12 cellular contexts compared by ENCODE assay signal in genomic region chr10:88987243-88987726, GRCh38. TPM values are rescaled to one million over a fixed set of nuclear protein-coding genes. Genes with fewer than 3 reads are reported as not detected.
DNase-seq lines count a peak whose midpoint lies in the region; ATAC-seq lines count a peak whose summit lies in the region.
"Had no signal": no experiment of that assay in that cellular context is flagged by ENCODE, and none has a peak within 500 bp of the region (broad histone marks: within the 10 kb centered on the region; RNA-seq: fewer than 3 reads in every experiment).

No MANE protein-coding gene starts in this region.

- CTCF ChIA-PET in activated CD4-positive, alpha-beta T cell treated with anti-CD3 and anti-CD28 coated beads for 36 hours (lab: Charles Lee): interaction anchor here (0.5 to 2.0 kb wide), 22 partner anchors 8 to 1484 kb away, joined by 3 to 10 read pairs (median 4); no protein-coding TSS in a partner anchor
- CTCF ChIA-PET in activated CD4-positive, alpha-beta memory T cell treated with anti-CD3 and anti-CD28 coated beads, Interleukin-2, amount 10 ng/mL, durations not matched to agents 7 days and 5 days (lab: Charles Lee): interaction anchor here (0.8 to 2.0 kb wide), 12 partner anchors 9 to 598 kb away, joined by 3 to 17 read pairs (median 3); no protein-coding TSS in a partner anchor

- H3K27ac Mint-ChIP-seq in activated CD4-positive, alpha-beta T cell treated with anti-CD3 and anti-CD28 coated beads for 36 hours: peak overlapping the region; percentile 48
- H3K27ac Mint-ChIP-seq in activated CD4-positive, alpha-beta memory T cell treated with anti-CD3 and anti-CD28 coated beads, Interleukin-2, amount 10 ng/mL, durations not matched to agents 7 days and 5 days: peak overlapping the region; percentile 83
- peak overlapping the region; percentile 100 for H3K27ac Mint-ChIP-seq in natural killer cell treated with Interleukin-12 subunit alpha and Interleukin-12 subunit beta and Interleukin-15 and Interleukin-18, amount 100 ng/mL, for 72 hours
- H3K27ac Mint-ChIP-seq: H9 had no signal

- peak; percentile 45 for DNase-seq in activated CD4-positive, alpha-beta T cell treated with anti-CD3 and anti-CD28 coated beads for 36 hours
- no peak for DNase-seq in activated CD4-positive, alpha-beta T cell treated with anti-CD3 and anti-CD28 coated beads for 4 hours
- peak; percentile 52 for DNase-seq in activated CD4-positive, alpha-beta memory T cell treated with anti-CD3 and anti-CD28 coated beads, Interleukin-2, amount 10 ng/mL, durations not matched to agents 7 days and 5 days
- DNase-seq in natural killer cell treated with Interleukin-12 subunit alpha and Interleukin-12 subunit beta and Interleukin-15 and Interleukin-18, amount 100 ng/mL, for 72 hours (ENCODE audit: low spot score): no peak
- DNase-seq: aorta, H9, NCI-H226 had no signal

- POLR2A ChIA-PET in activated CD4-positive, alpha-beta T cell treated with anti-CD3 and anti-CD28 coated beads for 36 hours (lab: Charles Lee): interaction anchor here (0.9 to 1.3 kb wide), 3 partner anchors 16 to 221 kb away, joined by 3 to 5 read pairs (median 3); no protein-coding TSS in a partner anchor
- POLR2A ChIA-PET in activated CD4-positive, alpha-beta memory T cell treated with anti-CD3 and anti-CD28 coated beads, Interleukin-2, amount 10 ng/mL, durations not matched to agents 7 days and 5 days (lab: Charles Lee): interaction anchor here (0.7 to 1.6 kb wide), 10 partner anchors 9 to 107 kb away, joined by 3 to 15 read pairs (median 4); partner anchors contain the start of gene STAMBPL1

- intact Hi-C loops in activated CD4-positive, alpha-beta T cell treated with anti-CD3 and anti-CD28 coated beads for 36 hours (cut with DNase I, micrococcal nuclease): loop anchor here in 1 of 2 experiments (1.0 to 2.0 kb wide), 2 partner anchors 16 to 52 kb away; no protein-coding TSS in a partner anchor

- H3K4me3 Mint-ChIP-seq in activated CD4-positive, alpha-beta T cell treated with anti-CD3 and anti-CD28 coated beads for 36 hours: no peak overlapping the region
- no peak overlapping the region for H3K4me3 Mint-ChIP-seq in activated CD4-positive, alpha-beta memory T cell treated with anti-CD3 and anti-CD28 coated beads, Interleukin-2, amount 10 ng/mL, durations not matched to agents 7 days and 5 days
- peak overlapping the region; percentile 46 for H3K4me3 Mint-ChIP-seq in natural killer cell treated with Interleukin-12 subunit alpha and Interleukin-12 subunit beta and Interleukin-15 and Interleukin-18, amount 100 ng/mL, for 72 hours

- peaks cover 13% of the 10 kb centered on the region for H3K36me3 Mint-ChIP-seq in activated CD4-positive, alpha-beta T cell treated with anti-CD3 and anti-CD28 coated beads for 36 hours (ENCODE audit: low read depth)
- H3K36me3 Mint-ChIP-seq in activated CD4-positive, alpha-beta memory T cell treated with anti-CD3 and anti-CD28 coated beads, Interleukin-2, amount 10 ng/mL, durations not matched to agents 7 days and 5 days (ENCODE audit: low read depth): peaks cover 47% of the 10 kb centered on the region
- peaks cover 14% of the 10 kb centered on the region for H3K36me3 Mint-ChIP-seq in natural killer cell treated with Interleukin-12 subunit alpha and Interleukin-12 subunit beta and Interleukin-15 and Interleukin-18, amount 100 ng/mL, for 72 hours

- no peaks in the 10 kb centered on the region for H3K27me3 Mint-ChIP-seq in activated CD4-positive, alpha-beta T cell treated with anti-CD3 and anti-CD28 coated beads for 36 hours
- no peaks in the 10 kb centered on the region for H3K27me3 Mint-ChIP-seq in activated CD4-positive, alpha-beta memory T cell treated with anti-CD3 and anti-CD28 coated beads, Interleukin-2, amount 10 ng/mL, durations not matched to agents 7 days and 5 days
- H3K27me3 Mint-ChIP-seq in natural killer cell treated with Interleukin-12 subunit alpha and Interleukin-12 subunit beta and Interleukin-15 and Interleukin-18, amount 100 ng/mL, for 72 hours: no peaks in the 10 kb centered on the region

- peaks cover 53% of the 10 kb centered on the region for H3K4me1 Mint-ChIP-seq in activated CD4-positive, alpha-beta T cell treated with anti-CD3 and anti-CD28 coated beads for 36 hours
- peaks cover 68% of the 10 kb centered on the region for H3K4me1 Mint-ChIP-seq in activated CD4-positive, alpha-beta memory T cell treated with anti-CD3 and anti-CD28 coated beads, Interleukin-2, amount 10 ng/mL, durations not matched to agents 7 days and 5 days
- H3K4me1 Mint-ChIP-seq in natural killer cell treated with Interleukin-12 subunit alpha and Interleukin-12 subunit beta and Interleukin-15 and Interleukin-18, amount 100 ng/mL, for 72 hours (ENCODE audit: low read depth in 2 of 2): peaks cover 53 to 70% of the 10 kb centered on the region in 2 donors

- ATAC-seq in activated CD4-positive, alpha-beta T cell treated with anti-CD3 and anti-CD28 coated beads for 36 hours: no peak
- ATAC-seq in GM21717 (IDR thresholded peaks at IDR 0.05; ENCODE audit: unreplicated experiment) (peak; percentile 24), GM21786 (IDR thresholded peaks at IDR 0.05; ENCODE audit: unreplicated experiment) (no peak), GM19328 (IDR thresholded peaks at IDR 0.05; ENCODE audit: unreplicated experiment) (no peak), GM18870 (IDR thresholded peaks at IDR 0.05; ENCODE audit: unreplicated experiment) (no peak)
- ATAC-seq in natural killer cell treated with Interleukin-12 subunit alpha and Interleukin-12 subunit beta and Interleukin-15 and Interleukin-18, amount 100 ng/mL, for 72 hours: peak in 1 of 2 donors; percentile 25
- ATAC-seq: activated CD4-positive, CD25-positive, alpha-beta regulatory T cell treated with anti-CD3 and anti-CD28 coated beads, Interleukin-2, amount 50 U/mL, for 24 hours had no signal

- H3K9me3 Mint-ChIP-seq in activated CD4-positive, alpha-beta T cell treated with anti-CD3 and anti-CD28 coated beads for 36 hours (ENCODE audit: low read depth): peaks cover 7% of the 10 kb centered on the region
- H3K9me3 Mint-ChIP-seq in activated CD4-positive, alpha-beta memory T cell treated with anti-CD3 and anti-CD28 coated beads, Interleukin-2, amount 10 ng/mL, durations not matched to agents 7 days and 5 days: peaks cover 11% of the 10 kb centered on the region
- H3K9me3 Mint-ChIP-seq in natural killer cell treated with Interleukin-12 subunit alpha and Interleukin-12 subunit beta and Interleukin-15 and Interleukin-18, amount 100 ng/mL, for 72 hours: peaks cover 4% of the 10 kb centered on the region

RNA-seq across cellular contexts. Expression of gene FAS, which starts 3.3 kb away (rescaled TPM):
- 10 to 100 TPM; 34.1 to 34.9 TPM for total RNA-seq in activated CD4-positive, alpha-beta T cell treated with anti-CD3 and anti-CD28 coated beads for 36 hours
- total RNA-seq in activated CD4-positive, alpha-beta memory T cell treated with anti-CD3 and anti-CD28 coated beads, Interleukin-2, amount 10 ng/mL, durations not matched to agents 7 days and 5 days: 10 to 100 TPM; 91.1 to 96.4 TPM
- 10 to 100 TPM; 48.3 to 73.0 TPM for total RNA-seq in natural killer cell treated with Interleukin-12 subunit alpha and Interleukin-12 subunit beta and Interleukin-15 and Interleukin-18, amount 100 ng/mL, for 72 hours

RNA-seq across cellular contexts. Expression of gene ACTA2, which starts 34.7 kb away (rescaled TPM):
- total RNA-seq in activated CD4-positive, alpha-beta T cell treated with anti-CD3 and anti-CD28 coated beads for 36 hours: 10 to 100 TPM in 1 of 2 experiments, 1 to 10 TPM in 1; 8.5 to 10.2 TPM
- total RNA-seq in activated CD4-positive, alpha-beta memory T cell treated with anti-CD3 and anti-CD28 coated beads, Interleukin-2, amount 10 ng/mL, durations not matched to agents 7 days and 5 days: 10 to 100 TPM; 14.7 to 15.5 TPM
- total RNA-seq in natural killer cell treated with Interleukin-12 subunit alpha and Interleukin-12 subunit beta and Interleukin-15 and Interleukin-18, amount 100 ng/mL, for 72 hours: 10 to 100 TPM in 1 of 2 donors, 1 to 10 TPM in 1; 8.4 to 19.7 TPM

Comparison
In these comparisons a context has a peak if more than half of its experiments do, and no peak if none do; other contexts are left out.
1. DNase-seq: peak in activated CD4-positive, alpha-beta T cell treated with anti-CD3 and anti-CD28 coated beads for 36 hours (single experiment) and activated CD4-positive, alpha-beta memory T cell treated with anti-CD3 and anti-CD28 coated beads, Interleukin-2, amount 10 ng/mL, durations not matched to agents 7 days and 5 days (single experiment); none in activated CD4-positive, alpha-beta T cell treated with anti-CD3 and anti-CD28 coated beads for 4 hours (0 of 2) and natural killer cell treated with Interleukin-12 subunit alpha and Interleukin-12 subunit beta and Interleukin-15 and Interleukin-18, amount 100 ng/mL, for 72 hours (single experiment).
2. H3K27ac Mint-ChIP-seq: peak in every context shown above with its lines; median percentile 100 in natural killer cell treated with Interleukin-12 subunit alpha and Interleukin-12 subunit beta and Interleukin-15 and Interleukin-18, amount 100 ng/mL, for 72 hours; 83 in activated CD4-positive, alpha-beta memory T cell treated with anti-CD3 and anti-CD28 coated beads, Interleukin-2, amount 10 ng/mL, durations not matched to agents 7 days and 5 days; 48 in activated CD4-positive, alpha-beta T cell treated with anti-CD3 and anti-CD28 coated beads for 36 hours.